Comparison of ENCODE assay signal across 1 cellular context in genomic region chr18:49697757-49698595, GRCh38.
TF ChIP-seq lines count a peak whose summit lies in the region.

No MANE protein-coding gene starts in this region.

TF ChIP-seq in GM23338, 12 proteins besides CTCF, POLR2A, EP300 and RAD21 (continued from another document):
- no peak for TF ChIP-seq ZNF462 (CRISPR knock-in tag; IDR thresholded peaks at IDR 0.05)
- no peak for TF ChIP-seq ZNF331 (CRISPR knock-in tag; IDR thresholded peaks at IDR 0.05; ENCODE audit: low read depth)
- TF ChIP-seq NANOG (IDR thresholded peaks at IDR 0.05; ENCODE audit: borderline replicate concordance): no peak
- no peak for TF ChIP-seq POLR2AphosphoS5 (IDR thresholded peaks at IDR 0.05; ENCODE audit: low read depth)
- no peak for TF ChIP-seq JUNB (IDR thresholded peaks at IDR 0.05; ENCODE audit: unreplicated experiment)
- no peak for TF ChIP-seq REST (IDR thresholded peaks at IDR 0.05; ENCODE audit: unreplicated experiment)
- TF ChIP-seq EZH2phosphoT487 (IDR thresholded peaks at IDR 0.05; ENCODE audit: unreplicated experiment): no peak
- TF ChIP-seq CREB1 (CRISPR knock-in tag; IDR thresholded peaks at IDR 0.05; ENCODE audit: low read depth): no peak
